In genomic region chr2:176154853-176155252, GRCh38 we compare ENCODE assay signal across 14 cellular contexts. TPM values are rescaled to one million over a fixed set of nuclear protein-coding genes. Genes with fewer than 3 reads are reported as not detected.
DNase-seq lines count a peak whose midpoint lies in the region; FAIRE-seq and TF ChIP-seq lines count a peak whose summit lies in the region.
"Had no signal": no experiment of that assay in that cellular context is flagged by ENCODE, and none has a peak within 500 bp of the region (broad histone marks: within the 10 kb centered on the region; RNA-seq: fewer than 3 reads in every experiment).

No MANE protein-coding gene starts in this region.

- peaks cover 27% of the 10 kb centered on the region for H3K4me1 Mint-ChIP-seq in type B pancreatic cell (ENCODE audit: unreplicated experiment)

- H3K9me3 Mint-ChIP-seq in type B pancreatic cell = no peaks in the 10 kb centered on the region

- POLR2A ChIA-PET in HEK293 (lab: Yijun Ruan, JAX) = interaction anchor here (0.6 kb wide), 1 partner anchor 36 kb away, joined by 5 read pairs; no protein-coding TSS in a partner anchor

- H3K36me3 Mint-ChIP-seq in type B pancreatic cell = peaks cover 20% of the 10 kb centered on the region
- H3K36me3 Mint-ChIP-seq: CD4-positive, CD25-positive, alpha-beta regulatory T cell; IgD-negative memory B cell had no signal

- no peak for FAIRE-seq in frontal cortex (lab: Jason Lieb, UNC)
- FAIRE-seq: H54 had no signal

- no peak overlapping the region for H3K4me3 ChIP-seq in HEK293 (ENCODE audit: low read depth, low read length)
- peak overlapping the region; percentile 14 for H3K4me3 ChIP-seq in astrocyte of the cerebellum (ENCODE audit: low read depth, low read length)
- peak overlapping the region; percentile 59 for H3K4me3 ChIP-seq in kidney epithelial cell (ENCODE audit: low read depth, low read length)
- H3K4me3 ChIP-seq: BLaER1 treated with 17β-estradiol and CSF1 and Interleukin-3, amounts not matched to agents 10 nM and 100 nM had no signal

- H3K4me3 Mint-ChIP-seq in type B pancreatic cell = peak overlapping the region; percentile 86
- H3K4me3 Mint-ChIP-seq: CD4-positive, CD25-positive, alpha-beta regulatory T cell had no signal

- H3K27me3 ChIP-seq in kidney epithelial cell (ENCODE audit: control insufficient read depth, insufficient read depth, low read length) = no peaks in the 10 kb centered on the region

- DNase-seq in astrocyte of the cerebellum (ENCODE audit: low read depth) = no peak
- DNase-seq in kidney epithelial cell (ENCODE audit: low read depth) = no peak
- DNase-seq in type B pancreatic cell (ENCODE audit: extremely low spot score, unreplicated experiment) = no peak
- DNase-seq in frontal cortex (ENCODE audit: low spot score in 2 of 2) = no peak
- no peak for DNase-seq in activated CD4-positive, CD25-positive, alpha-beta regulatory T cell treated with anti-CD3 and anti-CD28 coated beads, Interleukin-2, amount 50 U/mL, for 72 hours
- DNase-seq in inferior parietal cortex (ENCODE audit: extremely low spot score) = no peak
- DNase-seq: ACHN; CD4-positive, CD25-positive, alpha-beta regulatory T cell; DMS 273 treated with DMSO at 0.1 percent for 48 hours had no signal

- H3K4me1 ChIP-seq in HEK293 (ENCODE audit: control insufficient read depth, insufficient read depth, low read length) = peaks cover 17% of the 10 kb centered on the region
- H3K4me1 ChIP-seq: BLaER1 treated with 17β-estradiol and CSF1 and Interleukin-3, amounts not matched to agents 10 nM and 100 nM had no signal

- TF ChIP-seq CTCF in HEK293 (tag by site-specific recombination; IDR thresholded peaks at IDR 0.05) = no peak
- no peak for TF ChIP-seq CTCF in astrocyte of the cerebellum (IDR thresholded peaks at IDR 0.05; ENCODE audit: low read depth, low read length, missing control alignments)
- TF ChIP-seq CTCF in kidney epithelial cell (IDR thresholded peaks at IDR 0.05; ENCODE audit: insufficient read depth, low read length, poor library complexity, severe bottlenecking) = no peak
- no peak for TF ChIP-seq CTCF in type B pancreatic cell (conservative IDR thresholded peaks at IDR 0.05)

- no peaks in the 10 kb centered on the region for H3K9me3 ChIP-seq in HEK293 (ENCODE audit: control insufficient read depth, insufficient read depth, low read depth, low read length)

- H3K27ac ChIP-seq in HEK293 (ENCODE audit: extremely low read depth, low read depth, low read length) = no peak overlapping the region
- H3K27ac ChIP-seq: BLaER1 treated with 17β-estradiol and CSF1 and Interleukin-3, amounts not matched to agents 10 nM and 100 nM had no signal

- in situ Hi-C loops in astrocyte of the cerebellum (cut with HindIII; ENCODE audit: low sequenced_read_pairs) = no loop called here

- peak overlapping the region; percentile 74 for H3K27ac Mint-ChIP-seq in type B pancreatic cell
- H3K27ac Mint-ChIP-seq: CD4-positive, CD25-positive, alpha-beta regulatory T cell; IgD-negative memory B cell had no signal

- H3K36me3 ChIP-seq in HEK293 (ENCODE audit: control insufficient read depth in 2 of 2, insufficient read depth in 1 of 2, low read length in 2 of 2) = peaks cover 0 to 40% of the 10 kb centered on the region in 2 experiments; a peak in 1 of 3 replicates
- H3K36me3 ChIP-seq in kidney epithelial cell (ENCODE audit: control insufficient read depth, insufficient read depth, low read length) = peaks cover 2% of the 10 kb centered on the region
- H3K36me3 ChIP-seq: BLaER1 treated with 17β-estradiol and CSF1 and Interleukin-3, amounts not matched to agents 10 nM and 100 nM had no signal

- CTCF ChIA-PET in HEK293 (lab: Yijun Ruan, JAX) = interaction anchor here (0.6 to 2.9 kb wide), 5 partner anchors 12 to 300 kb away, joined by 3 to 17 read pairs (median 3); no protein-coding TSS in a partner anchor

- H3K27me3 Mint-ChIP-seq in type B pancreatic cell = peaks cover 89% of the 10 kb centered on the region

TF ChIP-seq in HEK293, 187 proteins besides CTCF, POLR2A, EP300 and RAD21:
- TF ChIP-seq ZNF133 (tag by site-specific recombination; IDR thresholded peaks at IDR 0.05) (no peak), OVOL3 (tag by site-specific recombination; IDR thresholded peaks at IDR 0.05) (no peak), ZNF792 (tag by site-specific recombination; IDR thresholded peaks at IDR 0.05) (no peak), PRDM10 (tag by site-specific recombination; IDR thresholded peaks at IDR 0.05) (peak; percentile 65; the same call in 1 of the 2 replicates)

RNA-seq across cellular contexts. Expression of gene HOXD3, which starts 2.3 kb away (rescaled TPM):
- total RNA-seq in kidney epithelial cell = 5.4 and 9.2 TPM in 2 replicates
- 25.4 TPM in 1 of 2 replicates, not detected in the other for total RNA-seq in type B pancreatic cell (ENCODE audit: low replicate concordance)
- total RNA-seq in frontal cortex = not detected
- total RNA-seq: CD4-positive, CD25-positive, alpha-beta regulatory T cell had no signal

RNA-seq across cellular contexts. Expression of gene HOXD4, which starts 3.5 kb away (rescaled TPM):
- total RNA-seq in kidney epithelial cell (5.4 and 13.8 TPM in 2 replicates), type B pancreatic cell (ENCODE audit: low replicate concordance) (37.0 TPM in 1 of 2 replicates, not detected in the other), frontal cortex (not detected)
- total RNA-seq: CD4-positive, CD25-positive, alpha-beta regulatory T cell had no signal

RNA-seq across cellular contexts. Expression of gene HOXD8, which starts 25.3 kb away (rescaled TPM):
- 18.1 and 22.5 TPM in 2 replicates for total RNA-seq in kidney epithelial cell
- 2.8 TPM in 1 of 2 replicates, not detected in the other for total RNA-seq in type B pancreatic cell (ENCODE audit: low replicate concordance)
- not detected for total RNA-seq in frontal cortex
- total RNA-seq: CD4-positive, CD25-positive, alpha-beta regulatory T cell had no signal

RNA-seq across cellular contexts. Expression of gene HOXD9, which starts 32.3 kb away (rescaled TPM):
- 11.6 and 12.2 TPM in 2 replicates for total RNA-seq in kidney epithelial cell
- total RNA-seq in type B pancreatic cell (ENCODE audit: low replicate concordance) = 0.19 and 1.5 TPM in 2 replicates
- total RNA-seq in frontal cortex = not detected
- total RNA-seq: CD4-positive, CD25-positive, alpha-beta regulatory T cell had no signal

RNA-seq across cellular contexts. Expression of gene HOXD1, which starts 33.6 kb away (rescaled TPM):
- 9.8 and 11.1 TPM in 2 replicates for total RNA-seq in kidney epithelial cell
- total RNA-seq in type B pancreatic cell (ENCODE audit: low replicate concordance) = 7.7 TPM in 1 of 2 replicates, not detected in the other
- total RNA-seq in frontal cortex = not detected
- total RNA-seq: A172; CD4-positive, CD25-positive, alpha-beta regulatory T cell had no signal
